Comparison of ENCODE assay signal across 1 cellular context in the genomic region with DNA sequence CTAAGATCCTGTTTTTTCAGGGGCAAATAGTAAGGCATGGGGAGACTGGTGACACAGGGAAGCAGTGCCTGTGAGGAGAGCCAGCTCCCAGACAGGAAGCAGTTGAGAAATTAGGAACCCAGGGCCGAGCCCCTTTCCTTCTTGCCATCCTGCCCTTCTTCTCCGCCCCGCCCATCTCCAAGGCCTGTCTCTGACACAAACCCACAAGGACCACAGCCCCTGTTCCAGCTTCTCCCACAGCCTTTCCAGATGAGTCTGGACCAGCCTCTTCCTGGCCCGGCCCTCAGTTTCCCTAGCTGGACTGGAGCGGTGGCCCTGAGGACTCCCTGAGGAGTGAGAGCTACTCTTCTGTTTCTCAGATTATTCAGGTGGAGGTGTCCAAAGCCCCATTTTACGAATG.
TF ChIP-seq lines count a peak whose summit lies in the region.

No MANE protein-coding gene starts in this region.

TF ChIP-seq in HCT116, 20 proteins besides CTCF, POLR2A, EP300 and RAD21 (continued from another document):
- TF ChIP-seq TCF7L2 (IDR thresholded peaks at IDR 0.05; ENCODE audit: borderline replicate concordance, extremely low read depth, insufficient read depth, insufficient read length): no peak
- TF ChIP-seq, protein P1, sequence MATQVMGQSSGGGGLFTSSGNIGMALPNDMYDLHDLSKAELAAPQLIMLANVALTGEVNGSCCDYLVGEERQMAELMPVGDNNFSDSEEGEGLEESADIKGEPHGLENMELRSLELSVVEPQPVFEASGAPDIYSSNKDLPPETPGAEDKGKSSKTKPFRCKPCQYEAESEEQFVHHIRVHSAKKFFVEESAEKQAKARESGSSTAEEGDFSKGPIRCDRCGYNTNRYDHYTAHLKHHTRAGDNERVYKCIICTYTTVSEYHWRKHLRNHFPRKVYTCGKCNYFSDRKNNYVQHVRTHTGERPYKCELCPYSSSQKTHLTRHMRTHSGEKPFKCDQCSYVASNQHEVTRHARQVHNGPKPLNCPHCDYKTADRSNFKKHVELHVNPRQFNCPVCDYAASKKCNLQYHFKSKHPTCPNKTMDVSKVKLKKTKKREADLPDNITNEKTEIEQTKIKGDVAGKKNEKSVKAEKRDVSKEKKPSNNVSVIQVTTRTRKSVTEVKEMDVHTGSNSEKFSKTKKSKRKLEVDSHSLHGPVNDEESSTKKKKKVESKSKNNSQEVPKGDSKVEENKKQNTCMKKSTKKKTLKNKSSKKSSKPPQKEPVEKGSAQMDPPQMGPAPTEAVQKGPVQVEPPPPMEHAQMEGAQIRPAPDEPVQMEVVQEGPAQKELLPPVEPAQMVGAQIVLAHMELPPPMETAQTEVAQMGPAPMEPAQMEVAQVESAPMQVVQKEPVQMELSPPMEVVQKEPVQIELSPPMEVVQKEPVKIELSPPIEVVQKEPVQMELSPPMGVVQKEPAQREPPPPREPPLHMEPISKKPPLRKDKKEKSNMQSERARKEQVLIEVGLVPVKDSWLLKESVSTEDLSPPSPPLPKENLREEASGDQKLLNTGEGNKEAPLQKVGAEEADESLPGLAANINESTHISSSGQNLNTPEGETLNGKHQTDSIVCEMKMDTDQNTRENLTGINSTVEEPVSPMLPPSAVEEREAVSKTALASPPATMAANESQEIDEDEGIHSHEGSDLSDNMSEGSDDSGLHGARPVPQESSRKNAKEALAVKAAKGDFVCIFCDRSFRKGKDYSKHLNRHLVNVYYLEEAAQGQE (IDR thresholded peaks at IDR 0.05; ENCODE audit: low read depth): no peak
- TF ChIP-seq, protein P2, sequence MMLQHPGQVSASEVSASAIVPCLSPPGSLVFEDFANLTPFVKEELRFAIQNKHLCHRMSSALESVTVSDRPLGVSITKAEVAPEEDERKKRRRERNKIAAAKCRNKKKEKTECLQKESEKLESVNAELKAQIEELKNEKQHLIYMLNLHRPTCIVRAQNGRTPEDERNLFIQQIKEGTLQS (IDR thresholded peaks at IDR 0.05): no peak
- TF ChIP-seq ELF1 (IDR thresholded peaks at IDR 0.05; ENCODE audit: borderline replicate concordance, low read depth): no peak
- no peak for TF ChIP-seq POLR2AphosphoS5 (IDR thresholded peaks at IDR 0.05; ENCODE audit: low read depth, low read length)
- TF ChIP-seq EZH2phosphoT487 (IDR thresholded peaks at IDR 0.05; ENCODE audit: borderline replicate concordance): no peak
- no peak for TF ChIP-seq JUND (IDR thresholded peaks at IDR 0.05)
- no peak for TF ChIP-seq SP1 (IDR thresholded peaks at IDR 0.05; ENCODE audit: low read depth)
- TF ChIP-seq YY1 (IDR thresholded peaks at IDR 0.05; ENCODE audit: extremely low read depth, insufficient replicate concordance, low read depth, low read length): no peak
- TF ChIP-seq EZH2 (IDR thresholded peaks at IDR 0.05): no peak
- no peak for TF ChIP-seq SRF (IDR thresholded peaks at IDR 0.05; ENCODE audit: low read depth)
- no peak for TF ChIP-seq SIN3A (IDR thresholded peaks at IDR 0.05; ENCODE audit: low read depth)
- no peak for TF ChIP-seq ZFX (IDR thresholded peaks at IDR 0.05)
- TF ChIP-seq, protein P3, sequence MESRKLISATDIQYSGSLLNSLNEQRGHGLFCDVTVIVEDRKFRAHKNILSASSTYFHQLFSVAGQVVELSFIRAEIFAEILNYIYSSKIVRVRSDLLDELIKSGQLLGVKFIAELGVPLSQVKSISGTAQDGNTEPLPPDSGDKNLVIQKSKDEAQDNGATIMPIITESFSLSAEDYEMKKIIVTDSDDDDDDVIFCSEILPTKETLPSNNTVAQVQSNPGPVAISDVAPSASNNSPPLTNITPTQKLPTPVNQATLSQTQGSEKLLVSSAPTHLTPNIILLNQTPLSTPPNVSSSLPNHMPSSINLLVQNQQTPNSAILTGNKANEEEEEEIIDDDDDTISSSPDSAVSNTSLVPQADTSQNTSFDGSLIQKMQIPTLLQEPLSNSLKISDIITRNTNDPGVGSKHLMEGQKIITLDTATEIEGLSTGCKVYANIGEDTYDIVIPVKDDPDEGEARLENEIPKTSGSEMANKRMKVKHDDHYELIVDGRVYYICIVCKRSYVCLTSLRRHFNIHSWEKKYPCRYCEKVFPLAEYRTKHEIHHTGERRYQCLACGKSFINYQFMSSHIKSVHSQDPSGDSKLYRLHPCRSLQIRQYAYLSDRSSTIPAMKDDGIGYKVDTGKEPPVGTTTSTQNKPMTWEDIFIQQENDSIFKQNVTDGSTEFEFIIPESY (IDR thresholded peaks at IDR 0.05; ENCODE audit: extremely low read depth, insufficient replicate concordance, low read length): no peak
- TF ChIP-seq EGR1 (IDR thresholded peaks at IDR 0.05; ENCODE audit: low read depth): no peak
- TF ChIP-seq, protein P4, sequence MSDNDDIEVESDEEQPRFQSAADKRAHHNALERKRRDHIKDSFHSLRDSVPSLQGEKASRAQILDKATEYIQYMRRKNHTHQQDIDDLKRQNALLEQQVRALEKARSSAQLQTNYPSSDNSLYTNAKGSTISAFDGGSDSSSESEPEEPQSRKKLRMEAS (IDR thresholded peaks at IDR 0.05): no peak
- no peak for TF ChIP-seq FOSL1 (IDR thresholded peaks at IDR 0.05; ENCODE audit: low read depth)
- no peak for TF ChIP-seq CBX3 (IDR thresholded peaks at IDR 0.05; ENCODE audit: low read depth)
